In genomic region chr11:133939558-133939957, GRCh38 we compare ENCODE assay signal across 31 cellular contexts. TPM values are rescaled to one million over a fixed set of nuclear protein-coding genes. Genes with fewer than 3 reads are reported as not detected.
"Had no signal": no experiment of that assay in that cellular context is flagged by ENCODE, and none has a peak within 500 bp of the region (broad histone marks: within the 10 kb centered on the region; RNA-seq: fewer than 3 reads in every experiment).

No MANE protein-coding gene starts in this region.

- H2AFZ ChIP-seq: PC-9 had no signal

- H3K4me3 ChIP-seq: cardiac muscle cell, PC-9 had no signal

- H3K36me3 ChIP-seq: brain microvascular endothelial cell, cardiac muscle cell had no signal

- H3K27me3 ChIP-seq: brain microvascular endothelial cell, cardiac muscle cell had no signal

- ATAC-seq: activated CD8-positive, alpha-beta T cell treated with anti-CD3 and anti-CD28 coated beads for 36 hours; activated T-cell treated with anti-CD3 and anti-CD28 coated beads, Interleukin-2, amount 50 U/mL, for 4 hours had no signal

- DNase-seq: activated CD4-positive, alpha-beta T cell treated with anti-CD3 and anti-CD28 coated beads, Interleukin-2, amount 10 ng/mL, durations not matched to agents 24 days and 14 days; activated CD4-positive, alpha-beta T cell treated with anti-CD3 and anti-CD28 coated beads, Interleukin-2, amount 50 U/mL, for 4 hours; activated CD8-positive, alpha-beta T cell treated with anti-CD3 and anti-CD28 coated beads for 36 hours; activated gamma-delta T cell treated with Interleukin-2 at 50 U/mL for 16 hours; activated naive CD4-positive, alpha-beta T cell treated with anti-CD3 and anti-CD28 coated beads, Interleukin-2, amount 50 U/mL, for 16 hours; activated naive CD8-positive, alpha-beta T cell treated with anti-CD3 and anti-CD28 coated beads for 36 hours; activated T-cell treated with anti-CD3 and anti-CD28 coated beads, Interleukin-2, amount 50 U/mL, for 4 hours; amniotic stem cell; aorta; brain microvascular endothelial cell; NCI-H1092 treated with DMSO at 0.1 percent for 48 hours; NCI-H1417; NCI-H146; NCI-H187; NCI-H2029 treated with DMSO at 0.1 percent for 48 hours; NCI-H2107; NCI-H2171; NCI-H510A; NCI-H526; NCI-H748 treated with DMSO at 0.1 percent for 48 hours; NK-92 treated with Interleukin-12 subunit alpha and Interleukin-12 subunit beta, amount 100 ng/mL, for 24 hours; PC-9; Right ventricle myocardium superior; SW 1271; T-helper 1 cell; T-helper 2 cell; T-helper 9 cell had no signal

- FAIRE-seq: RCC 7860 had no signal

- H3K4me2 ChIP-seq: PC-9 had no signal

- H3K27ac ChIP-seq: brain microvascular endothelial cell, cardiac muscle cell, PC-9, RWPE1, VCaP had no signal

RNA-seq across cellular contexts. Expression of gene IGSF9B, which starts 17.2 kb away (rescaled TPM):
- total RNA-seq: PC-9 had no signal
